ENCODE assay signal across 13 cellular contexts in genomic region chr14:72653026-72653425, GRCh38.
DNase-seq lines count a peak whose midpoint lies in the region; TF ChIP-seq lines count a peak whose summit lies in the region.
"Had no signal": no experiment of that assay in that cellular context is flagged by ENCODE, and none has a peak within 500 bp of the region (broad histone marks: within the 10 kb centered on the region; RNA-seq: fewer than 3 reads in every experiment).

No MANE protein-coding gene starts in this region.

- no peaks in the 10 kb centered on the region for H3K79me2 ChIP-seq in osteoblast (ENCODE audit: insufficient read depth, low read length)

- no peak overlapping the region for H3K4me2 ChIP-seq in osteoblast (ENCODE audit: insufficient read depth, low read length)

- no peaks in the 10 kb centered on the region for H3K9me3 Mint-ChIP-seq in T-helper 2 cell treated with Interferon-gamma antibody and Interleukin-4, amounts not matched to agents 5 μg/mL and 100 μg/mL, for 36 hours
- H3K9me3 Mint-ChIP-seq: CD4-positive, alpha-beta T cell had no signal

- no peak for TF ChIP-seq CTCF in WERI-Rb-1 (IDR thresholded peaks at IDR 0.05; ENCODE audit: low read depth, low read length)
- TF ChIP-seq CTCF in osteoblast (IDR thresholded peaks at IDR 0.05; ENCODE audit: extremely low read depth, low read depth, low read length), result no peak

- DNase-seq in EL (peak; percentile 36), SJSA1 (ENCODE audit: low read depth in 1 of 2, low spot score in 2 of 2) (no peak), WERI-Rb-1 (peak; percentile 28), osteoblast (ENCODE audit: insufficient read length, low spot score, missing footprints) (no peak), globus pallidus (ENCODE audit: low spot score) (no peak), germinal center (ENCODE audit: low spot score) (no peak), middle frontal gyrus (ENCODE audit: extremely low spot score, low spot score) (no peak)
- DNase-seq in T-helper 2 cell treated with Interferon-gamma antibody and Interleukin-4, amounts not matched to agents 5 μg/mL and 100 μg/mL, for 36 hours (ENCODE audit: low spot score), result no peak
- DNase-seq: Calu3; CD4-positive, alpha-beta T cell; DMS 273 treated with DMSO at 0.1 percent for 48 hours; GDM1 had no signal

- H3K36me3 ChIP-seq in SJSA1, result no peaks in the 10 kb centered on the region
- H3K36me3 ChIP-seq in WERI-Rb-1, result no peaks in the 10 kb centered on the region
- no peaks in the 10 kb centered on the region for H3K36me3 ChIP-seq in osteoblast (ENCODE audit: insufficient read depth, low read length)

- H3K4me1 ChIP-seq in SJSA1 (replicated peaks) (peaks cover 52% of the 10 kb centered on the region), osteoblast (ENCODE audit: insufficient read depth, low read length) (peaks cover 15% of the 10 kb centered on the region)

- H3K36me3 Mint-ChIP-seq in T-helper 2 cell treated with Interferon-gamma antibody and Interleukin-4, amounts not matched to agents 5 μg/mL and 100 μg/mL, for 36 hours (ENCODE audit: low read depth), result no peaks in the 10 kb centered on the region

- H3K27me3 ChIP-seq in SJSA1 (replicated peaks), result no peaks in the 10 kb centered on the region
- no peaks in the 10 kb centered on the region for H3K27me3 ChIP-seq in WERI-Rb-1 (ENCODE audit: insufficient read depth, low read depth, severe bottlenecking)
- H3K27me3 ChIP-seq in osteoblast (ENCODE audit: insufficient read depth, low read length), result no peaks in the 10 kb centered on the region

- H3K27me3 Mint-ChIP-seq in T-helper 2 cell treated with Interferon-gamma antibody and Interleukin-4, amounts not matched to agents 5 μg/mL and 100 μg/mL, for 36 hours (ENCODE audit: low read depth), result peaks cover 28% of the 10 kb centered on the region
- H3K27me3 Mint-ChIP-seq: CD4-positive, alpha-beta T cell had no signal

- H3K27ac Mint-ChIP-seq in T-helper 2 cell treated with Interferon-gamma antibody and Interleukin-4, amounts not matched to agents 5 μg/mL and 100 μg/mL, for 36 hours, result no peak overlapping the region
- H3K27ac Mint-ChIP-seq: B cell; CD4-positive, alpha-beta T cell had no signal

- H4K20me1 ChIP-seq in osteoblast (ENCODE audit: insufficient read depth, low read length), result no peaks in the 10 kb centered on the region

- H3K9me3 ChIP-seq in SJSA1 (replicated peaks) (no peaks in the 10 kb centered on the region), WERI-Rb-1 (ENCODE audit: severe bottlenecking) (no peaks in the 10 kb centered on the region), osteoblast (ENCODE audit: low read depth, low read length) (no peaks in the 10 kb centered on the region)

- H3K4me1 Mint-ChIP-seq in T-helper 2 cell treated with Interferon-gamma antibody and Interleukin-4, amounts not matched to agents 5 μg/mL and 100 μg/mL, for 36 hours (ENCODE audit: low read depth), result no peaks in the 10 kb centered on the region

- H3K4me3 Mint-ChIP-seq in T-helper 2 cell treated with Interferon-gamma antibody and Interleukin-4, amounts not matched to agents 5 μg/mL and 100 μg/mL, for 36 hours, result no peak overlapping the region
- H3K4me3 Mint-ChIP-seq: B cell; CD4-positive, alpha-beta T cell had no signal

- H3K27ac ChIP-seq in SJSA1, result peak overlapping the region; percentile 61; the same call in 1 of the 2 replicates
- no peak overlapping the region for H3K27ac ChIP-seq in WERI-Rb-1
- H3K27ac ChIP-seq in osteoblast (ENCODE audit: low read depth, low read length), result no peak overlapping the region

- peak overlapping the region; percentile 16 for H2AFZ ChIP-seq in osteoblast (ENCODE audit: low read length)

- H3K4me3 ChIP-seq in SJSA1, result no peak overlapping the region
- H3K4me3 ChIP-seq in WERI-Rb-1 (ENCODE audit: low read depth, low read length), result no peak overlapping the region
- no peak overlapping the region for H3K4me3 ChIP-seq in osteoblast (ENCODE audit: insufficient read depth, low read length)

Comparison
In these comparisons a context has a peak if more than half of its experiments do, and no peak if none do; other contexts are left out.
1. DNase-seq: peak in EL (single experiment) and WERI-Rb-1 (single experiment); none in SJSA1 (0 of 2), osteoblast (single experiment), globus pallidus (single experiment), germinal center (single experiment), T-helper 2 cell treated with Interferon-gamma antibody and Interleukin-4, amounts not matched to agents 5 μg/mL and 100 μg/mL, for 36 hours (single experiment) and middle frontal gyrus (single experiment).